8 cellular contexts compared by ENCODE assay signal in genomic region chr11:65260756-65261590, GRCh38. TPM values are rescaled to one million over a fixed set of nuclear protein-coding genes. Genes with fewer than 3 reads are reported as not detected.
A peak's percentile ranks its signal among the peaks of the same experiment; 100 is the strongest.
DNase-seq lines count a peak whose midpoint lies in the region; ATAC-seq and TF ChIP-seq lines count a peak whose summit lies in the region.

No MANE protein-coding gene starts in this region.

- H3K9me3 ChIP-seq in ES-I3 (ENCODE audit: control insufficient read depth, insufficient read depth, low read length), result no peaks in the 10 kb centered on the region
- no peaks in the 10 kb centered on the region for H3K9me3 ChIP-seq in adrenal gland (replicated peaks in 1 of 3)
- no peaks in the 10 kb centered on the region for H3K9me3 ChIP-seq in upper lobe of left lung

- no peak for TF ChIP-seq EP300 in upper lobe of left lung (IDR thresholded peaks at IDR 0.05)

- peak overlapping the region; percentile 88 for H3K9ac ChIP-seq in ES-I3 (ENCODE audit: low read depth, low read length)

- TF ChIP-seq POLR2A in adrenal gland (IDR thresholded peaks at IDR 0.05), result no peak
- no peak for TF ChIP-seq POLR2A in lower leg skin (IDR thresholded peaks at IDR 0.05)
- TF ChIP-seq POLR2A in upper lobe of left lung (IDR thresholded peaks at IDR 0.05), result no peak

- no peaks in the 10 kb centered on the region for H3K36me3 ChIP-seq in ES-I3 (ENCODE audit: insufficient read depth, low read length)
- H3K36me3 ChIP-seq in adrenal gland (replicated peaks in 1 of 2), result no peaks in the 10 kb centered on the region
- no peaks in the 10 kb centered on the region for H3K36me3 ChIP-seq in upper lobe of left lung

- H3K4me3 ChIP-seq in adrenal gland, result peak overlapping the region in 3 of 4 donors; percentile 1 to 64 (median 23)
- peak overlapping the region; percentile 36 for H3K4me3 ChIP-seq in lower leg skin (ENCODE audit: low read depth, poor library complexity, severe bottlenecking)
- peak overlapping the region; percentile 21 to 82 (median 72) for H3K4me3 ChIP-seq in upper lobe of left lung

- H3K4me1 ChIP-seq in ES-I3 (ENCODE audit: insufficient read depth, low read length) (no peaks in the 10 kb centered on the region), adrenal gland (replicated peaks in 1 of 2) (peaks cover 9% of the 10 kb centered on the region in 2 donors), upper lobe of left lung (peaks cover 12 to 29% (median 13%) of the 10 kb centered on the region in 4 donors)

- DNase-seq in adrenal gland (no peak), lower leg skin (ENCODE audit: low spot score in 2 of 2) (no peak), upper lobe of left lung (no peak), GDM1 (lab: John Stamatoyannopoulos, UW) (no peak), kidney tubule cell (ENCODE audit: low spot score) (no peak)
- no peak for DNase-seq in stimulated activated CD4-positive, alpha-beta T cell treated with anti-CD3 and anti-CD28 coated beads, Interleukin-2, amount 100 ng/mL, for 48 hours

- 59 to 63% (median 61%) methylated on average over 26 of the region's 26 CpGs for WGBS in adrenal gland, 4 donors
- 62 to 66% methylated on average over 26 of the region's 26 CpGs for WGBS in lower leg skin, 2 donors
- 66 to 67% methylated on average over 26 of the region's 26 CpGs for WGBS in upper lobe of left lung, 2 donors

- TF ChIP-seq CTCF in adrenal gland (IDR thresholded peaks at IDR 0.05), result no peak
- TF ChIP-seq CTCF in lower leg skin (IDR thresholded peaks at IDR 0.05), result no peak
- TF ChIP-seq CTCF in upper lobe of left lung (IDR thresholded peaks at IDR 0.05), result no peak

- ATAC-seq in HG03064 (IDR thresholded peaks at IDR 0.05; ENCODE audit: low read depth, unreplicated experiment), result peak; percentile 11
- peak; percentile 11 to 57 for ATAC-seq in upper lobe of left lung (ENCODE audit: low FRiP score in 2 of 2)

- H3K27me3 ChIP-seq in adrenal gland (no peaks in the 10 kb centered on the region), upper lobe of left lung (no peaks in the 10 kb centered on the region)

- H3K27ac ChIP-seq in adrenal gland (peak overlapping the region; percentile 37 to 93 (median 87)), upper lobe of left lung (peak overlapping the region; percentile 87 to 93 (median 90))

- intact Hi-C loops in adrenal gland (cut with DNase I), result no loop called here
- intact Hi-C loops in lower leg skin (cut with DNase I; ENCODE audit: low total_unique reads), result no loop called here

RNA-seq across cellular contexts. Expression of gene POLA2, which starts 0.8 kb away (rescaled TPM):
- total RNA-seq in adrenal gland (10 to 100 TPM in 1 of 8 donors, 1 to 10 TPM in 7; 3.9 to 12.2 (median 6.9) TPM), lower leg skin (10 to 100 TPM in 1 of 4 donors, 1 to 10 TPM in 3; 6.7 to 11.2 (median 7.6) TPM), upper lobe of left lung (10 to 100 TPM in 3 of 6 donors, 1 to 10 TPM in 3; 6.0 to 19.9 (median 8.7) TPM)
- 1 to 10 TPM; 4.3 to 8.3 (median 7.9) TPM for polyA plus RNA-seq in adrenal gland

RNA-seq across cellular contexts. Expression of gene CDC42EP2, which starts 53.7 kb away (rescaled TPM):
- total RNA-seq in adrenal gland (10 to 100 TPM in 3 of 8 donors, 1 to 10 TPM in 5; 2.9 to 18.3 (median 4.9) TPM), lower leg skin (1 to 10 TPM in 3 of 4 donors, not detected in 1; 2.5 to 4.2 (median 3.4) TPM), upper lobe of left lung (10 to 100 TPM in 5 of 6 donors, 1 to 10 TPM in 1; 7.7 to 45.2 (median 14.6) TPM)
- polyA plus RNA-seq in adrenal gland, result 10 to 100 TPM in 2 of 3 donors, 1 to 10 TPM in 1; 1.0 to 13.9 (median 10.4) TPM
